1 cellular context compared by ENCODE assay signal in the genomic region with DNA sequence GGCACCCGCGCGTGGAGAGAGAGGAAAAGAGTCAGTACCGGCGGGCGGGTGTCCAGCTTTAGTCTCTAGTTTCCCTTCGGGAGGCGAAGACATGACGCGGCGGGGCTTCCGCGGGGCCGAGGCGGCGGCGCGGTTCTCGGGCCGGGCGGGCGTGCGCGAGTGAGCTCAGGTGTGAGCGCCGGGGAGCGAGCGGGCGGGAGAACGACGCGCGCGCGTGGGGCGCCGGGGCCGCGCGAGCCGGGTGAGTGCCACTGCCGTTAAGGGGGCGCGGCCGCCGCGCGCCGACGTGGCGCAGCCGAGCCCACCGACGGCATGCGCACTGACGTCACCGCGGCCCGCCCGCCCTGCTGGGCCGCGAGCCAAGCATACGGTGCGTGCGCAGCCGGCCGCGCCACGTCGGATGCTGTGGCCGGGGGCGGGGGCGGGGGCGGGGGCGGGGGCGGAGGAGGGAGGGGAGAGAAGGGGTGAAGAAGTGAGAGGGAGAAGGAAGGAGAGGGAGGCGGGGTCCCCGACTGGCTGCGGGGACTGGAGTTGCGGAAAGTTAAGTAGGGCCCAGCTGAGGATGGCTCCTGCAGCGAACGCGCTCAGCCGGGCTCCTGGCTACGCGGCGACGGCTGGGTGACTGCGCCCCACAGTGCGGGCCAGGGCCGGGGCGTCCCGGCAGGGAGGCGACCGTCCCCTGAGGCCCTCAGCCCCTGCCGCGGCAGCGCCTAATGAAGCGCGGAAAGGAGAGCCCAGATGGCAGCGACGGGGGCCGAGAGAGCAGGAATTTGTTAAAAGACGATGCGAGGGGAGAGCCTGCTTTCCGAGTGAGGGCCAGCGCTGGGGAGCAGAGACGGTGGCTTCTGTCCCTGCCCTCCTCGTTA.
TF ChIP-seq lines count a peak whose summit lies in the region.

A gene with protein sequence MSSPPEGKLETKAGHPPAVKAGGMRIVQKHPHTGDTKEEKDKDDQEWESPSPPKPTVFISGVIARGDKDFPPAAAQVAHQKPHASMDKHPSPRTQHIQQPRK (minus strand): TSS at position 259 of the 866 bp plus-strand sequence. CDS start 166 bp downstream, at position 93.

TF ChIP-seq in K562, 482 proteins besides CTCF, POLR2A, EP300 and RAD21 (continued from another document and continues in another):
- TF ChIP-seq, protein P1, sequence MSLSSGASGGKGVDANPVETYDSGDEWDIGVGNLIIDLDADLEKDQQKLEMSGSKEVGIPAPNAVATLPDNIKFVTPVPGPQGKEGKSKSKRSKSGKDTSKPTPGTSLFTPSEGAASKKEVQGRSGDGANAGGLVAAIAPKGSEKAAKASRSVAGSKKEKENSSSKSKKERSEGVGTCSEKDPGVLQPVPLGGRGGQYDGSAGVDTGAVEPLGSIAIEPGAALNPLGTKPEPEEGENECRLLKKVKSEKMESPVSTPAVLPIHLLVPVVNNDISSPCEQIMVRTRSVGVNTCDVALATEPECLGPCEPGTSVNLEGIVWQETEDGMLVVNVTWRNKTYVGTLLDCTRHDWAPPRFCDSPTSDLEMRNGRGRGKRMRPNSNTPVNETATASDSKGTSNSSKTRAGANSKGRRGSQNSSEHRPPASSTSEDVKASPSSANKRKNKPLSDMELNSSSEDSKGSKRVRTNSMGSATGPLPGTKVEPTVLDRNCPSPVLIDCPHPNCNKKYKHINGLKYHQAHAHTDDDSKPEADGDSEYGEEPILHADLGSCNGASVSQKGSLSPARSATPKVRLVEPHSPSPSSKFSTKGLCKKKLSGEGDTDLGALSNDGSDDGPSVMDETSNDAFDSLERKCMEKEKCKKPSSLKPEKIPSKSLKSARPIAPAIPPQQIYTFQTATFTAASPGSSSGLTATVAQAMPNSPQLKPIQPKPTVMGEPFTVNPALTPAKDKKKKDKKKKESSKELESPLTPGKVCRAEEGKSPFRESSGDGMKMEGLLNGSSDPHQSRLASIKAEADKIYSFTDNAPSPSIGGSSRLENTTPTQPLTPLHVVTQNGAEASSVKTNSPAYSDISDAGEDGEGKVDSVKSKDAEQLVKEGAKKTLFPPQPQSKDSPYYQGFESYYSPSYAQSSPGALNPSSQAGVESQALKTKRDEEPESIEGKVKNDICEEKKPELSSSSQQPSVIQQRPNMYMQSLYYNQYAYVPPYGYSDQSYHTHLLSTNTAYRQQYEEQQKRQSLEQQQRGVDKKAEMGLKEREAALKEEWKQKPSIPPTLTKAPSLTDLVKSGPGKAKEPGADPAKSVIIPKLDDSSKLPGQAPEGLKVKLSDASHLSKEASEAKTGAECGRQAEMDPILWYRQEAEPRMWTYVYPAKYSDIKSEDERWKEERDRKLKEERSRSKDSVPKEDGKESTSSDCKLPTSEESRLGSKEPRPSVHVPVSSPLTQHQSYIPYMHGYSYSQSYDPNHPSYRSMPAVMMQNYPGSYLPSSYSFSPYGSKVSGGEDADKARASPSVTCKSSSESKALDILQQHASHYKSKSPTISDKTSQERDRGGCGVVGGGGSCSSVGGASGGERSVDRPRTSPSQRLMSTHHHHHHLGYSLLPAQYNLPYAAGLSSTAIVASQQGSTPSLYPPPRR (CRISPR knock-in tag; IDR thresholded peaks at IDR 0.05; ENCODE audit: borderline replicate concordance), result no peak
- TF ChIP-seq ZNF324 (CRISPR knock-in tag; IDR thresholded peaks at IDR 0.05) (no peak), TOE1 (IDR thresholded peaks at IDR 0.05; ENCODE audit: borderline replicate concordance) (no peak), TOE1 (CRISPR knock-in tag; IDR thresholded peaks at IDR 0.05; ENCODE audit: borderline replicate concordance, low read depth) (0 out of 2 replicates have a peak, but pooled peaks have one; percentile 24), MBD2 (IDR thresholded peaks at IDR 0.05; ENCODE audit: borderline replicate concordance, low read depth) (no peak), ZNF12 (CRISPR knock-in tag; IDR thresholded peaks at IDR 0.05) (no peak), PTRF (tag; IDR thresholded peaks at IDR 0.05) (no peak), MCM7 (IDR thresholded peaks at IDR 0.05) (no peak), ZZZ3 (IDR thresholded peaks at IDR 0.05) (no peak), PML (IDR thresholded peaks at IDR 0.05; ENCODE audit: low read length) (peak; percentile 20; the same call in 1 of the 2 replicates), NBN (IDR thresholded peaks at IDR 0.05; ENCODE audit: low read depth) (no peak), HNRNPK (IDR thresholded peaks at IDR 0.05; ENCODE audit: low read depth, low read length, poor library complexity, severe bottlenecking) (no peak), ZNF217 (CRISPR knock-in tag; IDR thresholded peaks at IDR 0.05) (no peak), ZNF311 (CRISPR knock-in tag; IDR thresholded peaks at IDR 0.05) (no peak), SREBF2 (CRISPR knock-in tag; IDR thresholded peaks at IDR 0.05) (no peak), KLF10 (CRISPR knock-in tag; IDR thresholded peaks at IDR 0.05) (no peak), RFX5 (IDR thresholded peaks at IDR 0.05; ENCODE audit: low read depth, low read length) (no peak), GABPA (tag; conservative IDR thresholded peaks at IDR 0.05; ENCODE audit: low read depth) (no peak), ARHGAP35 (IDR thresholded peaks at IDR 0.05; ENCODE audit: partially characterized antibody) (no peak), TEAD1 (CRISPR knock-in tag; IDR thresholded peaks at IDR 0.05) (peak in 1 of 2 experiments; percentile 32; a peak in 1 of 4 replicates), THRAP3 (IDR thresholded peaks at IDR 0.05; ENCODE audit: borderline replicate concordance) (no peak), NCOR1 (IDR thresholded peaks at IDR 0.05) (no peak; the same call in 1 of the 2 replicates), PRMT5 (CRISPR knock-in tag; IDR thresholded peaks at IDR 0.05) (peak; percentile 26; the same call in 1 of the 2 replicates), PRPF4 (IDR thresholded peaks at IDR 0.05; ENCODE audit: insufficient read depth, low read depth, low read length, poor library complexity, severe bottlenecking) (no peak), ELF4 (CRISPR knock-in tag; IDR thresholded peaks at IDR 0.05) (no peak), KLF16 (IDR thresholded peaks at IDR 0.05) (no peak), ZNF197 (CRISPR knock-in tag; IDR thresholded peaks at IDR 0.05; ENCODE audit: low read depth) (no peak), ZNF695 (CRISPR knock-in tag; IDR thresholded peaks at IDR 0.05) (no peak), ZNF780A (CRISPR knock-in tag; IDR thresholded peaks at IDR 0.05) (no peak)
- TF ChIP-seq, protein P2, sequence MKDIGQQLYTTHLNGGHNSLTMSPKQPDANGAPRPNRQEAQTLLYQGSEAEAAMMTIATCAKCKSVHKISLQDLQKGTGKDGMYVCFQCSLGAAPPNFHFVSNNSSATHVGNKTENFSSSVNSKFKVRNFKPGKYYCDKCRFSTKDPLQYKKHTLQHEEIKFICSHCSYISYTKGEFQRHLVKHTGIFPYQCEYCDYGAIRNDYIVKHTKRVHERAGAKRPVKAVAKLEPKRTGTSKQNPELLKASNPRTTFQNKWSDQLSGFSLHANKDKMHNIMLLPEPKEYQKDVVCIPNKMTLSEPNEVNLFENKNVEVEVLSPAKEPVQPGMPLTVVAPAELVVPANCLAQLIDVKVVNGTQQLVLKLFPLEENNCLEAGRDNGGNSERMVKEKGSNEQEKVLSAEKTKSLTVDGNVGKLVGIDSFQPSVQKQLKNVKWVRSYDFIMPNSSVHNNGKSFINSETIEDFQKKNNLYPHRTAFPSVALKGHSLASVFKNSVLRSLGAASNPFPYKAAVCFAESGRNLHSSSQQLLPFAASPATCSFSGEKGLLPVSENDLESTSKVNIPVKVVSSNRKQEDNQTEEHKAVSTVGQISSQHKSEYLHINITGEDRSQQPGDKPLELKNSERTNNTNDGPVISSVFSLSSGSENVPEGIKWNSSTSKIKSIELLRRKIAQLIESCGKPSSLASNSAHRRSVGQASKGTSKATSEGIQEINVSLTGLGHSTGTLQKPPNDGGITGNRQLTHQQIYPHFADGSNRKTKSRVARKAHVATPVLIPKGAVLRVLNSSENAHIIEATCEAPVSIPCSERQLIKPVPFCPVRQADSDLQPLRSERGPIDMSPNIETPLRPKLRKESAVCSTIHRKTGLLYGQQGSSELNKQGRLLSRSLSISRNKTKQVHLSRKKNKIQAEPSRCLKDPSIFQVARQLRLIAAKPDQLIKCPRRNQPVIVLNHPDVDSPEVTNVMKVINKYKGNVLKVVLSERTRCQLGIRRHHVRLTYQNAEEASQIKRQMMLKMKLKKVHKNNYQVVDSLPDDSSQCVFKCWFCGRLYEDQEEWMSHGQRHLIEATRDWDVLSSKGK (CRISPR knock-in tag; IDR thresholded peaks at IDR 0.05), result no peak
- TF ChIP-seq, protein P3, sequence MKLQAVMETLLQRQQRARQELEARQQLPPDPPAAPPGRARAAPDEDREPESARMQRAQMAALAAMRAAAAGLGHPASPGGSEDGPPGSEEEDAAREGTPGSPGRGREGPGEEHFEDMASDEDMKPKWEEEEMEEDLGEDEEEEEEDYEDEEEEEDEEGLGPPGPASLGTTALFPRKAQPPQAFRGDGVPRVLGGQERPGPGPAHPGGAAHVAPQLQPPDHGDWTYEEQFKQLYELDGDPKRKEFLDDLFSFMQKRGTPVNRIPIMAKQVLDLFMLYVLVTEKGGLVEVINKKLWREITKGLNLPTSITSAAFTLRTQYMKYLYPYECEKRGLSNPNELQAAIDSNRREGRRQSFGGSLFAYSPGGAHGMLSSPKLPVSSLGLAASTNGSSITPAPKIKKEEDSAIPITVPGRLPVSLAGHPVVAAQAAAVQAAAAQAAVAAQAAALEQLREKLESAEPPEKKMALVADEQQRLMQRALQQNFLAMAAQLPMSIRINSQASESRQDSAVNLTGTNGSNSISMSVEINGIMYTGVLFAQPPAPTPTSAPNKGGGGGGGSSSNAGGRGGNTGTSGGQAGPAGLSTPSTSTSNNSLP (IDR thresholded peaks at IDR 0.05; ENCODE audit: borderline replicate concordance, low read depth, low read length), result no peak
- TF ChIP-seq, protein P4, sequence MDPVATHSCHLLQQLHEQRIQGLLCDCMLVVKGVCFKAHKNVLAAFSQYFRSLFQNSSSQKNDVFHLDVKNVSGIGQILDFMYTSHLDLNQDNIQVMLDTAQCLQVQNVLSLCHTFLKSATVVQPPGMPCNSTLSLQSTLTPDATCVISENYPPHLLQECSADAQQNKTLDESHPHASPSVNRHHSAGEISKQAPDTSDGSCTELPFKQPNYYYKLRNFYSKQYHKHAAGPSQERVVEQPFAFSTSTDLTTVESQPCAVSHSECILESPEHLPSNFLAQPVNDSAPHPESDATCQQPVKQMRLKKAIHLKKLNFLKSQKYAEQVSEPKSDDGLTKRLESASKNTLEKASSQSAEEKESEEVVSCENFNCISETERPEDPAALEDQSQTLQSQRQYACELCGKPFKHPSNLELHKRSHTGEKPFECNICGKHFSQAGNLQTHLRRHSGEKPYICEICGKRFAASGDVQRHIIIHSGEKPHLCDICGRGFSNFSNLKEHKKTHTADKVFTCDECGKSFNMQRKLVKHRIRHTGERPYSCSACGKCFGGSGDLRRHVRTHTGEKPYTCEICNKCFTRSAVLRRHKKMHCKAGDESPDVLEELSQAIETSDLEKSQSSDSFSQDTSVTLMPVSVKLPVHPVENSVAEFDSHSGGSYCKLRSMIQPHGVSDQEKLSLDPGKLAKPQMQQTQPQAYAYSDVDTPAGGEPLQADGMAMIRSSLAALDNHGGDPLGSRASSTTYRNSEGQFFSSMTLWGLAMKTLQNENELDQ (CRISPR knock-in tag; IDR thresholded peaks at IDR 0.05; ENCODE audit: borderline replicate concordance), result no peak
- TF ChIP-seq, protein P5, sequence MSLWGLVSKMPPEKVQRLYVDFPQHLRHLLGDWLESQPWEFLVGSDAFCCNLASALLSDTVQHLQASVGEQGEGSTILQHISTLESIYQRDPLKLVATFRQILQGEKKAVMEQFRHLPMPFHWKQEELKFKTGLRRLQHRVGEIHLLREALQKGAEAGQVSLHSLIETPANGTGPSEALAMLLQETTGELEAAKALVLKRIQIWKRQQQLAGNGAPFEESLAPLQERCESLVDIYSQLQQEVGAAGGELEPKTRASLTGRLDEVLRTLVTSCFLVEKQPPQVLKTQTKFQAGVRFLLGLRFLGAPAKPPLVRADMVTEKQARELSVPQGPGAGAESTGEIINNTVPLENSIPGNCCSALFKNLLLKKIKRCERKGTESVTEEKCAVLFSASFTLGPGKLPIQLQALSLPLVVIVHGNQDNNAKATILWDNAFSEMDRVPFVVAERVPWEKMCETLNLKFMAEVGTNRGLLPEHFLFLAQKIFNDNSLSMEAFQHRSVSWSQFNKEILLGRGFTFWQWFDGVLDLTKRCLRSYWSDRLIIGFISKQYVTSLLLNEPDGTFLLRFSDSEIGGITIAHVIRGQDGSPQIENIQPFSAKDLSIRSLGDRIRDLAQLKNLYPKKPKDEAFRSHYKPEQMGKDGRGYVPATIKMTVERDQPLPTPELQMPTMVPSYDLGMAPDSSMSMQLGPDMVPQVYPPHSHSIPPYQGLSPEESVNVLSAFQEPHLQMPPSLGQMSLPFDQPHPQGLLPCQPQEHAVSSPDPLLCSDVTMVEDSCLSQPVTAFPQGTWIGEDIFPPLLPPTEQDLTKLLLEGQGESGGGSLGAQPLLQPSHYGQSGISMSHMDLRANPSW (CRISPR knock-in tag; IDR thresholded peaks at IDR 0.05), result no peak
- TF ChIP-seq, protein P6, sequence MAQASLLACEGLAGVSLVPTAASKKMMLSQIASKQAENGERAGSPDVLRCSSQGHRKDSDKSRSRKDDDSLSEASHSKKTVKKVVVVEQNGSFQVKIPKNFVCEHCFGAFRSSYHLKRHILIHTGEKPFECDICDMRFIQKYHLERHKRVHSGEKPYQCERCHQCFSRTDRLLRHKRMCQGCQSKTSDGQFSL (CRISPR knock-in tag; IDR thresholded peaks at IDR 0.05), result no peak
- TF ChIP-seq, protein P6 (tag; IDR thresholded peaks at IDR 0.05), result no peak
